18 cellular contexts compared by ENCODE assay signal in genomic region chr3:87410110-87410509, GRCh38.
A peak's percentile ranks its signal among the peaks of the same experiment; 100 is the strongest.
DNase-seq lines count a peak whose midpoint lies in the region; ATAC-seq and TF ChIP-seq lines count a peak whose summit lies in the region.
"Had no signal": no experiment of that assay in that cellular context is flagged by ENCODE, and none has a peak within 500 bp of the region (broad histone marks: within the 10 kb centered on the region; RNA-seq: fewer than 3 reads in every experiment).

No MANE protein-coding gene starts in this region.

- TF ChIP-seq CTCF in neural progenitor cell (IDR thresholded peaks at IDR 0.05) (no peak), chondrocyte (IDR thresholded peaks at IDR 0.05) (no peak)

- H3K36me3 Mint-ChIP-seq in neural progenitor cell = no peaks in the 10 kb centered on the region
- no peaks in the 10 kb centered on the region for H3K36me3 Mint-ChIP-seq in chondrocyte (ENCODE audit: low read depth)
- H3K36me3 Mint-ChIP-seq: CD14-positive monocyte had no signal

- H3K4me1 Mint-ChIP-seq in neural progenitor cell = no peaks in the 10 kb centered on the region
- peaks cover 9% of the 10 kb centered on the region for H3K4me1 Mint-ChIP-seq in chondrocyte (ENCODE audit: low read depth)
- H3K4me1 Mint-ChIP-seq: CD14-positive monocyte had no signal

- H3K27me3 ChIP-seq in adipocyte (replicated peaks; ENCODE audit: control insufficient read depth, insufficient read depth, low read length) (no peaks in the 10 kb centered on the region), neural progenitor cell (no peaks in the 10 kb centered on the region)
- H3K27me3 ChIP-seq: SJSA1 had no signal

- H3K27me3 Mint-ChIP-seq in neural progenitor cell (ENCODE audit: insufficient read depth, low read depth) (peaks cover 3% of the 10 kb centered on the region), chondrocyte (ENCODE audit: low read depth) (no peaks in the 10 kb centered on the region)

- H3K9ac ChIP-seq in adipocyte (ENCODE audit: low read length) (no peak overlapping the region), neural progenitor cell (no peak overlapping the region)

- peak; percentile 2 for DNase-seq in AG08395 (ENCODE audit: low spot score)
- DNase-seq in GM04504 (ENCODE audit: low read depth) = peak; percentile 10
- peak; percentile 19 for DNase-seq in adipocyte (ENCODE audit: low read depth)
- DNase-seq in neural progenitor cell (ENCODE audit: low spot score) = no peak
- no peak for DNase-seq in DMS 273 treated with DMSO at 0.1 percent for 48 hours (lab: John Stamatoyannopoulos, UW)
- no peak for DNase-seq in chondrocyte (ENCODE audit: low spot score)
- DNase-seq: AML-193, DMS53, GDM1, NCI-H1417 treated with DMSO at 0.1 percent for 48 hours, NCI-H2029, NCI-H510A treated with DMSO at 0.1 percent for 48 hours, NCI-H82, PC-9 had no signal

- H3K36me3 ChIP-seq in adipocyte (ENCODE audit: control insufficient read depth, insufficient read depth, low read length, severe bottlenecking) = no peaks in the 10 kb centered on the region
- no peaks in the 10 kb centered on the region for H3K36me3 ChIP-seq in neural progenitor cell
- H3K36me3 ChIP-seq: SJSA1 had no signal

- H2AFZ ChIP-seq in neural progenitor cell (replicated peaks) = peak overlapping the region; percentile 26
- H2AFZ ChIP-seq: PC-9 had no signal

- no peaks in the 10 kb centered on the region for H3K79me2 ChIP-seq in neural progenitor cell (ENCODE audit: low read depth)

- H3K4me1 ChIP-seq in adipocyte (ENCODE audit: control insufficient read depth, insufficient read depth, low read length) (no peaks in the 10 kb centered on the region), neural progenitor cell (no peaks in the 10 kb centered on the region)
- H3K4me1 ChIP-seq: SJSA1 had no signal

- no peaks in the 10 kb centered on the region for H3F3A ChIP-seq in neural progenitor cell (ENCODE audit: low read depth)

- H3K9me3 ChIP-seq in adipocyte (ENCODE audit: control insufficient read depth, low read length) (no peaks in the 10 kb centered on the region), neural progenitor cell (ENCODE audit: low read depth) (no peaks in the 10 kb centered on the region)
- H3K9me3 ChIP-seq: SJSA1 had no signal

- no peak overlapping the region for H3K4me3 Mint-ChIP-seq in neural progenitor cell
- H3K4me3 Mint-ChIP-seq in chondrocyte (ENCODE audit: unreplicated experiment) = no peak overlapping the region
- H3K4me3 Mint-ChIP-seq: CD14-positive monocyte had no signal

- H3K27ac ChIP-seq in neural progenitor cell = no peak overlapping the region
- H3K27ac ChIP-seq: PC-9, SJSA1 had no signal

- peaks cover 2% of the 10 kb centered on the region for H3K9me3 Mint-ChIP-seq in neural progenitor cell
- peaks cover under 1% of the 10 kb centered on the region for H3K9me3 Mint-ChIP-seq in chondrocyte (ENCODE audit: low read depth)

- no peak overlapping the region for H3K27ac Mint-ChIP-seq in neural progenitor cell
- no peak overlapping the region for H3K27ac Mint-ChIP-seq in chondrocyte (ENCODE audit: unreplicated experiment)
- H3K27ac Mint-ChIP-seq: CD14-positive monocyte had no signal

- no peaks in the 10 kb centered on the region for H4K20me1 ChIP-seq in neural progenitor cell (ENCODE audit: low read depth)

- H3K4me3 ChIP-seq in adipocyte (ENCODE audit: low read length) = no peak overlapping the region
- H3K4me3 ChIP-seq in neural progenitor cell = no peak overlapping the region
- H3K4me3 ChIP-seq: PC-9, SJSA1 had no signal

- no peak overlapping the region for H3K4me2 ChIP-seq in neural progenitor cell
- H3K4me2 ChIP-seq: PC-9 had no signal

- ATAC-seq in GM18868 (IDR thresholded peaks at IDR 0.05; ENCODE audit: unreplicated experiment) (no peak), HG02588 (IDR thresholded peaks at IDR 0.05; ENCODE audit: unreplicated experiment) (no peak)

Comparison
In these comparisons a context has a peak if more than half of its experiments do, and no peak if none do; other contexts are left out.
1. DNase-seq: peak in AG08395 (single experiment), GM04504 (single experiment) and adipocyte (single experiment); none in neural progenitor cell (single experiment), DMS 273 treated with DMSO at 0.1 percent for 48 hours (single experiment) and chondrocyte (single experiment).